ENCODE assay signal across 9 cellular contexts in the genomic region with DNA sequence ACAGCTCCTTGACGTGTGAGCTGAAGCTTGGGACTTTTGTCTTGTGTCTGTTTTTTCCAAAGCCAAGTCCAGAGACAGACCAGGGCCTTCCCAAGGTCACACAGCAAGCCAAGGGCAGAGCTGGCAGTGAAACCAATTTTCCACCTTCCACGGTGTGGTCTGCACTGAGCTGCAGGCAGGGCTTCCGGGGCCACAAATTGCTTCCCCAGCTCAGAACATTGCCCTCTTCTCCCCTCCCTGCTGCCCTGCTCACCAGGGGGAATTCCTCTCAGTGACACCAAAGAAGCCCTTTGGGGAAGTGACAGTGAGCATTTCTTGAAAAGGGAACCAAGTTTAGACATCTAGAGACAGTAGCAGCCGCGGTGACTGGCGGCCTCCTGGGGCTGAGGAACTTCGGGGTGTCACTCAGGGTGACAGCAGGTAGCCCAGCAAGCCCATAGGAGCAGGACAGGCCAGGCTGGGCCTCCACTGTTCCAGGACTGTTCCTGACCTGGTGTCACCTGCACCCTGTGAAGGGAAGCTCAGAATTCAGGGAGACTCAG. TPM values are rescaled to one million over a fixed set of nuclear protein-coding genes. Genes with fewer than 3 reads are reported as not detected.
A peak's percentile ranks its signal among the peaks of the same experiment; 100 is the strongest.
DNase-seq lines count a peak whose midpoint lies in the region; ATAC-seq, FAIRE-seq and TF ChIP-seq lines count a peak whose summit lies in the region.
"Had no signal": no experiment of that assay in that cellular context is flagged by ENCODE, and none has a peak within 500 bp of the region (broad histone marks: within the 10 kb centered on the region; RNA-seq: fewer than 3 reads in every experiment).

No MANE protein-coding gene starts in this region.

- peak overlapping the region in 1 of 3 experiments; percentile 61; a peak in 3 of 6 replicates for H3K4me3 ChIP-seq in HepG2 (replicated peaks in 1 of 3; ENCODE audit: insufficient read depth in 1 of 3, low read depth in 2 of 3, low read length in 3 of 3)

- peak overlapping the region; percentile 67 for H3K4me3 Mint-ChIP-seq in activated T-cell treated with anti-CD3 and anti-CD28 coated beads, Interleukin-2, amount 50 U/mL, for 4 hours

- H3K9me3 Mint-ChIP-seq in activated T-cell treated with anti-CD3 and anti-CD28 coated beads, Interleukin-2, amount 50 U/mL, for 4 hours, result no peaks in the 10 kb centered on the region

- TF ChIP-seq EP300 in HepG2 (IDR thresholded peaks at IDR 0.05; ENCODE audit: low read depth in 2 of 2, low read length in 2 of 2), result no peak
- TF ChIP-seq EP300 in HepG2 (CRISPR knock-in tag; IDR thresholded peaks at IDR 0.05; ENCODE audit: borderline replicate concordance), result no peak

- CTCF ChIA-PET in HepG2 (lab: Yijun Ruan, JAX; ENCODE audit: low intra/inter-chr PET ratio, low total read pairs), result no interaction called here

- in situ Hi-C loops in HepG2 (cut with HindIII; ENCODE audit: extremely low pct_ligation_motif_present, low pct_unique_long_range_greater_than_20kb), result no loop called here

- BruUV-seq in HepG2 (replicated peaks; lab: Mats Ljungman, UMichigan), result no TSS peak

- peak; percentile 59 for ATAC-seq in GM18498 (IDR thresholded peaks at IDR 0.05; ENCODE audit: unreplicated experiment)
- ATAC-seq in HG02678 (IDR thresholded peaks at IDR 0.05; ENCODE audit: unreplicated experiment), result peak; percentile 60
- ATAC-seq in activated T-cell treated with anti-CD3 and anti-CD28 coated beads, Interleukin-2, amount 50 U/mL, for 4 hours, result peak; percentile 76 to 86
- ATAC-seq in HepG2, result 0 out of 3 replicates have a peak, but pooled peaks have one; percentile 4

- TF ChIP-seq CTCF in HepG2 (CRISPR knock-in tag; IDR thresholded peaks at IDR 0.05), result no peak

- H3K27me3 ChIP-seq in HepG2 (ENCODE audit: control insufficient read depth in 1 of 2, insufficient read depth in 2 of 2, low read length in 2 of 2), result peaks cover 0 to 5% of the 10 kb centered on the region in 2 experiments; a peak in 1 of 5 replicates

- no peak for TF ChIP-seq RAD21 in HepG2 (CRISPR knock-in tag; IDR thresholded peaks at IDR 0.05)

- no peaks in the 10 kb centered on the region for H3K79me2 ChIP-seq in HepG2 (ENCODE audit: insufficient read depth, low read length)

- no peak for FAIRE-seq in HepG2 (lab: Jason Lieb, UNC)

- H3K36me3 ChIP-seq in HepG2 (replicated peaks in 1 of 2; ENCODE audit: control insufficient read depth in 1 of 2, insufficient read depth in 2 of 2, low read length in 2 of 2), result no peaks in the 10 kb centered on the region

- POLR2A ChIA-PET in HepG2 (lab: Yijun Ruan, JAX), result interaction anchor here (0.7 to 2.2 kb wide), 3 partner anchors 9 to 389 kb away, joined by 3 to 10 read pairs (median 3); partner anchors contain the start of gene FXYD2

- no peaks in the 10 kb centered on the region for H3K9me3 ChIP-seq in HepG2 (ENCODE audit: low read length)

- intact Hi-C loops in HepG2 (cut with micrococcal nuclease; ENCODE audit: unreplicated experiment), result no loop called here

- TF ChIP-seq POLR2A in HepG2 (IDR thresholded peaks at IDR 0.05; ENCODE audit: insufficient read depth in 1 of 2, low read depth in 2 of 2, low read length in 2 of 2), result no peak

- no peak overlapping the region for H2AFZ ChIP-seq in HepG2 (ENCODE audit: low read length)

- no peaks in the 10 kb centered on the region for H3K36me3 Mint-ChIP-seq in activated T-cell treated with anti-CD3 and anti-CD28 coated beads, Interleukin-2, amount 50 U/mL, for 4 hours (ENCODE audit: insufficient read depth)

- H3K4me1 ChIP-seq in HepG2 (ENCODE audit: insufficient read depth, low read length), result peaks cover 60% of the 10 kb centered on the region

- H3K9ac ChIP-seq in HepG2 (ENCODE audit: insufficient read depth, low read depth, low read length), result peak overlapping the region; percentile 34

- peak; percentile 57 for DNase-seq in NK-92 treated with Interleukin-12 subunit alpha and Interleukin-12 subunit beta, amount 100 ng/mL, for 24 hours (lab: John Stamatoyannopoulos, UW)
- peak; percentile 64 for DNase-seq in activated T-cell treated with anti-CD3 and anti-CD28 coated beads, Interleukin-2, amount 50 U/mL, for 4 hours
- no peak for DNase-seq in HepG2 (ENCODE audit: low spot score)
- peak; percentile 68 for DNase-seq in stimulated activated CD8-positive, alpha-beta memory T cell treated with anti-CD3 and anti-CD28 coated beads, Interleukin-7, amount 100 ng/mL, for 4 hours (ENCODE audit: low read depth in 2 of 2)
- DNase-seq in inferior parietal cortex (ENCODE audit: extremely low spot score), result no peak
- no peak for DNase-seq in AG20443 (ENCODE audit: low spot score)

- H3K27ac ChIP-seq in HepG2 (ENCODE audit: extremely low read length, insufficient read depth, low read length), result no peak overlapping the region

- WGBS in HepG2 (ENCODE audit: low lambda C conversion rate), result 0% methylated on average over 1 of the region's 7 CpGs

- peaks cover 3% of the 10 kb centered on the region; the same call in 1 of the 2 replicates for H4K20me1 ChIP-seq in HepG2 (ENCODE audit: insufficient read depth, low read length)

- peaks cover 4% of the 10 kb centered on the region for H3K27me3 Mint-ChIP-seq in activated T-cell treated with anti-CD3 and anti-CD28 coated beads, Interleukin-2, amount 50 U/mL, for 4 hours (ENCODE audit: low read depth)

- H3K4me2 ChIP-seq in HepG2 (ENCODE audit: low read depth, low read length), result peak overlapping the region; percentile 90

- H3K4me1 Mint-ChIP-seq in activated T-cell treated with anti-CD3 and anti-CD28 coated beads, Interleukin-2, amount 50 U/mL, for 4 hours (ENCODE audit: low read depth), result peaks cover 48% of the 10 kb centered on the region

TF ChIP-seq in HepG2, 621 proteins besides CTCF, POLR2A, EP300 and RAD21 (continues in another document):
- TF ChIP-seq, protein P1, sequence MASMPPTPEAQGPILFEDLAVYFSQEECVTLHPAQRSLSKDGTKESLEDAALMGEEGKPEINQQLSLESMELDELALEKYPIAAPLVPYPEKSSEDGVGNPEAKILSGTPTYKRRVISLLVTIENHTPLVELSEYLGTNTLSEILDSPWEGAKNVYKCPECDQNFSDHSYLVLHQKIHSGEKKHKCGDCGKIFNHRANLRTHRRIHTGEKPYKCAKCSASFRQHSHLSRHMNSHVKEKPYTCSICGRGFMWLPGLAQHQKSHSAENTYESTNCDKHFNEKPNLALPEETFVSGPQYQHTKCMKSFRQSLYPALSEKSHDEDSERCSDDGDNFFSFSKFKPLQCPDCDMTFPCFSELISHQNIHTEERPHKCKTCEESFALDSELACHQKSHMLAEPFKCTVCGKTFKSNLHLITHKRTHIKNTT (CRISPR knock-in tag; IDR thresholded peaks at IDR 0.05), result no peak
- peak; percentile 42 for TF ChIP-seq AGO2 (optimal IDR thresholded peaks at IDR 0.05; ENCODE audit: low read depth, low read length)
- peak; percentile 96 for TF ChIP-seq ZNF768 (CRISPR knock-in tag; IDR thresholded peaks at IDR 0.05)
- TF ChIP-seq ZFP37 (CRISPR knock-in tag; IDR thresholded peaks at IDR 0.05; ENCODE audit: borderline replicate concordance), result no peak

RNA-seq across cellular contexts. Expression of gene FXYD2, which starts 9.2 kb away (rescaled TPM):
- under 1 TPM; 0.63 to 0.66 (median 0.63) TPM for total RNA-seq in activated T-cell treated with anti-CD3 and anti-CD28 coated beads, Interleukin-2, amount 50 U/mL, for 4 hours
- 106 and 107 TPM in 2 replicates for total RNA-seq in HepG2 (2016; rRNA removed; fragmentation: Illumina TruSeq; extraction: Trizol)
- total RNA-seq in HepG2 (2016; cell fraction: cytosol; rRNA removed; fragmentation: Illumina TruSeq; extraction: Trizol; ENCODE audit: low read depth), result 71.2 and 93.3 TPM in 2 replicates
- total RNA-seq in HepG2 (2016; cell fraction: insoluble cytoplasmic fraction; rRNA removed; fragmentation: Illumina TruSeq; extraction: Trizol), result 102 and 114 TPM in 2 replicates
- 99.5 and 112 TPM in 2 replicates for total RNA-seq in HepG2 (2016; cell fraction: membrane; rRNA removed; fragmentation: Illumina TruSeq; extraction: Trizol)
- 50.7 and 58.0 TPM in 2 replicates for total RNA-seq in HepG2 (2016; cell fraction: nucleus; rRNA removed; fragmentation: Illumina TruSeq; extraction: Trizol)
- polyA plus RNA-seq in HepG2 (2011; rRNA removed), result 38.8 and 45.9 TPM in 2 replicates
- 34.6 and 67.1 TPM in 2 replicates for polyA plus RNA-seq in HepG2 (2011; cell fraction: cytosol; rRNA removed)
- 36.7 and 39.0 TPM in 2 replicates for polyA plus RNA-seq in HepG2 (2011; cell fraction: nucleus; rRNA removed)
- 12.8 and 15.4 TPM in 2 replicates for polyA plus RNA-seq in HepG2 (2012)
- polyA plus RNA-seq in HepG2 (2016; cell fraction: cytosol; fragmentation: Illumina TruSeq; extraction: Trizol; ENCODE audit: low read depth), result 80.3 and 98.8 TPM in 2 replicates
- polyA plus RNA-seq in HepG2 (2016; cell fraction: insoluble cytoplasmic fraction; fragmentation: Illumina TruSeq; extraction: Trizol; ENCODE audit: low read depth), result 93.9 and 102 TPM in 2 replicates
- polyA plus RNA-seq in HepG2 (2016; cell fraction: membrane; fragmentation: Illumina TruSeq; extraction: Trizol; ENCODE audit: low read depth), result 83.4 and 95.9 TPM in 2 replicates
- polyA plus RNA-seq in HepG2 (2016; cell fraction: nucleus; fragmentation: Illumina TruSeq; extraction: Trizol; ENCODE audit: insufficient read depth, low read depth), result 79.8 and 83.8 TPM in 2 replicates
- polyA minus RNA-seq in HepG2 (2011; rRNA and poly(A)+ RNA removed; ENCODE audit: low replicate concordance), result 0.12 and 31.7 TPM in 2 replicates
- 4.7 and 14.1 TPM in 2 replicates for polyA minus RNA-seq in HepG2 (2011; cell fraction: cytosol; rRNA and poly(A)+ RNA removed)
- polyA minus RNA-seq in HepG2 (2011; cell fraction: nucleus; rRNA and poly(A)+ RNA removed), result 35.9 and 38.2 TPM in 2 replicates
- total RNA-seq: NCI-H460 had no signal

RNA-seq across cellular contexts. Expression of gene DSCAML1, which starts 18.3 kb away (rescaled TPM):
- total RNA-seq in activated T-cell treated with anti-CD3 and anti-CD28 coated beads, Interleukin-2, amount 50 U/mL, for 4 hours, result not detected
- total RNA-seq in HepG2 (2016; rRNA removed; fragmentation: Illumina TruSeq; extraction: Trizol), result 0.14 and 0.29 TPM in 2 replicates
- 0.61 and 0.88 TPM in 2 replicates for total RNA-seq in HepG2 (2016; cell fraction: cytosol; rRNA removed; fragmentation: Illumina TruSeq; extraction: Trizol; ENCODE audit: low read depth)
- total RNA-seq in HepG2 (2016; cell fraction: insoluble cytoplasmic fraction; rRNA removed; fragmentation: Illumina TruSeq; extraction: Trizol), result 0.24 and 0.35 TPM in 2 replicates
- total RNA-seq in HepG2 (2016; cell fraction: membrane; rRNA removed; fragmentation: Illumina TruSeq; extraction: Trizol), result 0.17 and 0.28 TPM in 2 replicates
- 0.47 and 0.50 TPM in 2 replicates for total RNA-seq in HepG2 (2016; cell fraction: nucleus; rRNA removed; fragmentation: Illumina TruSeq; extraction: Trizol)
- 0.40 and 0.72 TPM in 2 replicates for polyA plus RNA-seq in HepG2 (2011; rRNA removed)
- 0.15 and 0.35 TPM in 2 replicates for polyA plus RNA-seq in HepG2 (2011; cell fraction: cytosol; rRNA removed)
- polyA plus RNA-seq in HepG2 (2011; cell fraction: nucleus; rRNA removed), result 2.6 and 4.1 TPM in 2 replicates
- 0.48 and 0.69 TPM in 2 replicates for polyA plus RNA-seq in HepG2 (2012)
- 0.06 and 0.07 TPM in 2 replicates for polyA plus RNA-seq in HepG2 (2016; cell fraction: cytosol; fragmentation: Illumina TruSeq; extraction: Trizol; ENCODE audit: low read depth)
- polyA plus RNA-seq in HepG2 (2016; cell fraction: insoluble cytoplasmic fraction; fragmentation: Illumina TruSeq; extraction: Trizol; ENCODE audit: low read depth), result 0.14 and 0.19 TPM in 2 replicates
- polyA plus RNA-seq in HepG2 (2016; cell fraction: membrane; fragmentation: Illumina TruSeq; extraction: Trizol; ENCODE audit: low read depth), result 0.09 and 0.14 TPM in 2 replicates
- polyA plus RNA-seq in HepG2 (2016; cell fraction: nucleus; fragmentation: Illumina TruSeq; extraction: Trizol; ENCODE audit: insufficient read depth, low read depth), result 0.24 and 0.74 TPM in 2 replicates
- 1.8 TPM in 1 of 2 replicates, not detected in the other for polyA minus RNA-seq in HepG2 (2011; rRNA and poly(A)+ RNA removed; ENCODE audit: low replicate concordance)
- 0.18 and 0.20 TPM in 2 replicates for polyA minus RNA-seq in HepG2 (2011; cell fraction: cytosol; rRNA and poly(A)+ RNA removed)
- 2.7 and 6.2 TPM in 2 replicates for polyA minus RNA-seq in HepG2 (2011; cell fraction: nucleus; rRNA and poly(A)+ RNA removed)
- total RNA-seq: NCI-H460 had no signal

Comparison
In these comparisons a context has a peak if more than half of its experiments do, and no peak if none do; other contexts are left out.
1. ATAC-seq: peak in every context shown above with its lines; median percentile 81 in activated T-cell treated with anti-CD3 and anti-CD28 coated beads, Interleukin-2, amount 50 U/mL, for 4 hours; 60 in HG02678; 59 in GM18498; 4 in HepG2.
2. DNase-seq: peak in NK-92 treated with Interleukin-12 subunit alpha and Interleukin-12 subunit beta, amount 100 ng/mL, for 24 hours (single experiment), activated T-cell treated with anti-CD3 and anti-CD28 coated beads, Interleukin-2, amount 50 U/mL, for 4 hours (single experiment) and stimulated activated CD8-positive, alpha-beta memory T cell treated with anti-CD3 and anti-CD28 coated beads, Interleukin-7, amount 100 ng/mL, for 4 hours (2 of 2); none in HepG2 (single experiment), inferior parietal cortex (single experiment) and AG20443 (single experiment).
3. RNA of gene FXYD2, which starts 9.2 kb away (total RNA-seq): 50.7 to 114 TPM in HepG2; 0.63 to 0.66 TPM in activated T-cell treated with anti-CD3 and anti-CD28 coated beads, Interleukin-2, amount 50 U/mL, for 4 hours; every median in the first group is over 10 times any median in the second.